Comparison of ENCODE assay signal across 15 cellular contexts in the genomic region with DNA sequence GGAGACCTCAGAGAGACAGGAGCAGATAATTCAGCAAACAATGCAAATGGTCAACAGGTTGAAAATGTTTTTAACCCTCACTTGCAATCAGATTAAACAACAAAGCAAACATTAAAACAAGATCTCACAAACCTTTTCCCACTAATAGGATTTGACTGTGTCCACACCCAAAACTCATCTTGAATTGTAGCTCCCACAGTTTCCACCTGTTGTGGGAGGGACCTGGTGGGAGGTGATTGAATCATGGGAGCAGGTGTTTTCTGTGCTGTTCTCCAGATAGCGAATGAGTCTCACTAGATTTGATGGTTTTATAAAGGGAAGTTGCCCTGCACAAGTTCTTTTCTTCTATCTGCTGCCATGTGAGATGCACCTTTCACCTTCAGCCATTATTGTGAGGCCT. TPM values are rescaled to one million over a fixed set of nuclear protein-coding genes. Genes with fewer than 3 reads are reported as not detected.
A peak's percentile ranks its signal among the peaks of the same experiment; 100 is the strongest.
DNase-seq lines count a peak whose midpoint lies in the region; ATAC-seq and TF ChIP-seq lines count a peak whose summit lies in the region.
"Had no signal": no experiment of that assay in that cellular context is flagged by ENCODE, and none has a peak within 500 bp of the region (broad histone marks: within the 10 kb centered on the region; RNA-seq: fewer than 3 reads in every experiment).

No MANE protein-coding gene starts in this region.

- no peak for ATAC-seq in CD8-positive, alpha-beta T cell
- no peak for ATAC-seq in activated T-helper 17 cell treated with anti-CD3 and anti-CD28 coated beads, Interleukin-2, amount 50 U/mL, for 72 hours (replicated peaks)
- ATAC-seq in naive thymus-derived CD8-positive, alpha-beta T cell: no peak
- ATAC-seq: HCT116, pancreas had no signal

- intact Hi-C loops in CD8-positive, alpha-beta T cell (cut with DNase I, micrococcal nuclease): loop anchor here (5.0 to 10.0 kb wide), 8 partner anchors 193 to 1918 kb away; partner anchors contain the start of genes ADAMTS17 (in 1 of the 2), ASB7 (in 1 of the 2), IGF1R (in 1 of the 2) and LINS1 (in 1 of the 2)

- H3K36me3 ChIP-seq in CD8-positive, alpha-beta T cell (ENCODE audit: insufficient read depth, low read length): no peaks in the 10 kb centered on the region
- H3K36me3 ChIP-seq: pancreas had no signal

- POLR2A ChIA-PET in CD8-positive, alpha-beta T cell (lab: Charles Lee): interaction anchor here (0.7 to 1.2 kb wide), 2 partner anchors 18 to 27 kb away, joined by 3 to 4 read pairs; no protein-coding TSS in a partner anchor
- POLR2A ChIA-PET in naive thymus-derived CD8-positive, alpha-beta T cell (lab: Charles Lee): interaction anchor here (1.9 kb wide), 1 partner anchor 8 kb away, joined by 5 read pairs; no protein-coding TSS in a partner anchor

- peak overlapping the region; percentile 32 for H3K4me3 Mint-ChIP-seq in CD8-positive, alpha-beta T cell
- H3K4me3 Mint-ChIP-seq in activated T-helper 17 cell treated with anti-CD3 and anti-CD28 coated beads, Interleukin-2, amount 50 U/mL, for 72 hours: peak overlapping the region; percentile 45
- H3K4me3 Mint-ChIP-seq in naive thymus-derived CD8-positive, alpha-beta T cell: peak overlapping the region in 7 of 10 donors; percentile 27 to 68 (median 50)

- H3K36me3 Mint-ChIP-seq in CD8-positive, alpha-beta T cell: peaks cover 2% of the 10 kb centered on the region
- peaks cover 5% of the 10 kb centered on the region for H3K36me3 Mint-ChIP-seq in activated T-helper 17 cell treated with anti-CD3 and anti-CD28 coated beads, Interleukin-2, amount 50 U/mL, for 72 hours (ENCODE audit: low read depth)
- H3K36me3 Mint-ChIP-seq in naive thymus-derived CD8-positive, alpha-beta T cell: peaks cover 0 to 3% (median 0%) of the 10 kb centered on the region in 3 donors

- H3K27ac ChIP-seq in CD8-positive, alpha-beta T cell (ENCODE audit: low read depth, low read length): no peak overlapping the region

- no peaks in the 10 kb centered on the region for H3K9me3 Mint-ChIP-seq in CD8-positive, alpha-beta T cell
- no peaks in the 10 kb centered on the region for H3K9me3 Mint-ChIP-seq in activated T-helper 17 cell treated with anti-CD3 and anti-CD28 coated beads, Interleukin-2, amount 50 U/mL, for 72 hours
- no peaks in the 10 kb centered on the region for H3K9me3 Mint-ChIP-seq in naive thymus-derived CD8-positive, alpha-beta T cell
- H3K9me3 Mint-ChIP-seq: activated CD4-positive, alpha-beta memory T cell treated with anti-CD3 and anti-CD28 coated beads, Interleukin-2, amount 10 ng/mL, durations not matched to agents 7 days and 5 days had no signal

- DNase-seq in NCI-H345 (lab: John Stamatoyannopoulos, UW) (peak; percentile 9), NCI-H345 treated with DMSO at 0.1 percent for 48 hours (lab: John Stamatoyannopoulos, UW; ENCODE audit: unreplicated experiment) (no peak), NOMO-1 (lab: John Stamatoyannopoulos, UW; ENCODE audit: unreplicated experiment in 2 of 2) (no peak), RKO (ENCODE audit: low spot score) (no peak), LoVo (ENCODE audit: low spot score) (no peak)
- DNase-seq in CD8-positive, alpha-beta T cell: no peak
- DNase-seq in naive thymus-derived CD8-positive, alpha-beta T cell: no peak
- DNase-seq: activated CD4-positive, alpha-beta memory T cell treated with anti-CD3 and anti-CD28 coated beads, Interleukin-2, amount 10 ng/mL, durations not matched to agents 7 days and 5 days; activated gamma-delta T cell; COR-L47; heart right ventricle; IMR-90; pancreas had no signal

- peaks cover 19% of the 10 kb centered on the region for H3K4me1 Mint-ChIP-seq in CD8-positive, alpha-beta T cell (ENCODE audit: low read depth)
- H3K4me1 Mint-ChIP-seq in activated T-helper 17 cell treated with anti-CD3 and anti-CD28 coated beads, Interleukin-2, amount 50 U/mL, for 72 hours: peaks cover 4% of the 10 kb centered on the region
- peaks cover 10 to 23% (median 21%) of the 10 kb centered on the region in 4 donors for H3K4me1 Mint-ChIP-seq in naive thymus-derived CD8-positive, alpha-beta T cell

- H3K27me3 Mint-ChIP-seq in CD8-positive, alpha-beta T cell (ENCODE audit: low read depth): no peaks in the 10 kb centered on the region
- no peaks in the 10 kb centered on the region for H3K27me3 Mint-ChIP-seq in activated T-helper 17 cell treated with anti-CD3 and anti-CD28 coated beads, Interleukin-2, amount 50 U/mL, for 72 hours
- no peaks in the 10 kb centered on the region for H3K27me3 Mint-ChIP-seq in naive thymus-derived CD8-positive, alpha-beta T cell
- H3K27me3 Mint-ChIP-seq: activated CD4-positive, alpha-beta memory T cell treated with anti-CD3 and anti-CD28 coated beads, Interleukin-2, amount 10 ng/mL, durations not matched to agents 7 days and 5 days had no signal

- no peak overlapping the region for H3K4me3 ChIP-seq in CD8-positive, alpha-beta T cell (ENCODE audit: low read depth, low read length)

- CTCF ChIA-PET in CD8-positive, alpha-beta T cell (lab: Charles Lee): interaction anchor here (0.9 to 2.5 kb wide), 3 partner anchors 21 to 391 kb away, joined by 3 to 11 read pairs (median 4); no protein-coding TSS in a partner anchor

- H3K27ac Mint-ChIP-seq in CD8-positive, alpha-beta T cell: peak overlapping the region; percentile 60
- H3K27ac Mint-ChIP-seq in activated T-helper 17 cell treated with anti-CD3 and anti-CD28 coated beads, Interleukin-2, amount 50 U/mL, for 72 hours: peak overlapping the region; percentile 43
- H3K27ac Mint-ChIP-seq in naive thymus-derived CD8-positive, alpha-beta T cell: peak overlapping the region in 8 of 10 donors; percentile 13 to 81 (median 62)

- H3K4me1 ChIP-seq in CD8-positive, alpha-beta T cell (ENCODE audit: insufficient read depth, low read length): peaks cover 13% of the 10 kb centered on the region
- H3K4me1 ChIP-seq: pancreas had no signal

- no peaks in the 10 kb centered on the region for H3K9me3 ChIP-seq in CD8-positive, alpha-beta T cell (ENCODE audit: low read length)
- H3K9me3 ChIP-seq: heart right ventricle, pancreas had no signal

- no peak for TF ChIP-seq CTCF in CD8-positive, alpha-beta T cell (IDR thresholded peaks at IDR 0.05)

- no peaks in the 10 kb centered on the region for H3K27me3 ChIP-seq in CD8-positive, alpha-beta T cell (ENCODE audit: insufficient read depth, low read length)
- H3K27me3 ChIP-seq: heart right ventricle, pancreas had no signal

RNA-seq across cellular contexts. Expression of gene LYSMD4, which starts 1.3 kb away (rescaled TPM):
- 1 to 10 TPM; 7.6 to 7.7 TPM for total RNA-seq in CD8-positive, alpha-beta T cell
- 1 to 10 TPM; 3.7 to 4.2 TPM for total RNA-seq in activated T-helper 17 cell treated with anti-CD3 and anti-CD28 coated beads, Interleukin-2, amount 50 U/mL, for 72 hours
- total RNA-seq in naive thymus-derived CD8-positive, alpha-beta T cell: 10 to 100 TPM; 14.5 to 17.4 TPM
- 1 to 10 TPM; 2.4 to 5.2 (median 3.8) TPM for polyA plus RNA-seq in naive thymus-derived CD8-positive, alpha-beta T cell
